ENCODE assay signal across 23 cellular contexts in the genomic region with DNA sequence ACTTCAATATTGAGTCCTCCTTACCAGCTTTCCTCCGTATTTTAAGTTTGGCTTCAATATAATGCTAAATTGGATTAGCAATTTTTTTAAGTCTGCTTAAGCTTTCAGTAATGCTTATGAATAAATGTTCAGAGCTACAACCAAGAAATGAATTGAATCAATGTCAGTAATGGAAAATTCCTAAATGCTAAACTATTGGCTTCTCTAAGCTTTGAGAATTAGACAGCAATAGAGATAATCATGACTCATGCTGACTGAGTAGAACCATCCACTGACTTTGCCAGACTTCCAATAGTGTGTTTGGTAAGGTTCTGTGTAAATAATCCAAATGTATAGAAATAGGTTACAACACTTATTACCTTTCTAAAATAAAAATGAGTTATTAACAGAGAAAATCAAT. TPM values are rescaled to one million over a fixed set of nuclear protein-coding genes. Genes with fewer than 3 reads are reported as not detected.
A peak's percentile ranks its signal among the peaks of the same experiment; 100 is the strongest.
DNase-seq lines count a peak whose midpoint lies in the region; ATAC-seq and TF ChIP-seq lines count a peak whose summit lies in the region.
"Had no signal": no experiment of that assay in that cellular context is flagged by ENCODE, and none has a peak within 500 bp of the region (broad histone marks: within the 10 kb centered on the region; RNA-seq: fewer than 3 reads in every experiment).

No MANE protein-coding gene starts in this region.

- H3K9me2 ChIP-seq in GM23248 (ENCODE audit: insufficient read depth) = no peaks in the 10 kb centered on the region
- no peaks in the 10 kb centered on the region for H3K9me2 ChIP-seq in SK-N-SH

- no peak for ATAC-seq in mucosa of descending colon
- ATAC-seq: K562; natural killer cell; psoas muscle; stimulated activated memory B cell treated with anti-CD40 and anti-IgM and Interleukin-4, amounts not matched to agents 10 μg/mL and 1 μg/mL and 100 μg/mL, for 72 hours; T-cell had no signal

- peaks cover 28% of the 10 kb centered on the region for H3K4me1 ChIP-seq in GM23248 (ENCODE audit: insufficient read depth)
- H3K4me1 ChIP-seq in SK-N-SH (ENCODE audit: control insufficient read depth in 1 of 2, insufficient read depth in 2 of 2, low read depth in 1 of 2, low read length in 1 of 2) = peaks cover 0 to 14% of the 10 kb centered on the region in 2 experiments; a peak in 1 of 4 replicates
- no peaks in the 10 kb centered on the region for H3K4me1 ChIP-seq in fibroblast of lung (ENCODE audit: control insufficient read depth, extremely low read depth, insufficient read depth, low read length)
- no peaks in the 10 kb centered on the region for H3K4me1 ChIP-seq in mucosa of descending colon (ENCODE audit: low read depth)
- H3K4me1 ChIP-seq: psoas muscle, tibial nerve had no signal

- in situ Hi-C loops in GM23248 (cut with MboI) = no loop called here

- no peak for TF ChIP-seq RAD21 in SK-N-SH (IDR thresholded peaks at IDR 0.05; ENCODE audit: low read length)

- H3K79me2 ChIP-seq in GM23248 (ENCODE audit: insufficient read depth) = no peaks in the 10 kb centered on the region
- no peaks in the 10 kb centered on the region for H3K79me2 ChIP-seq in SK-N-SH (ENCODE audit: insufficient read depth)
- H3K79me2 ChIP-seq in fibroblast of lung (ENCODE audit: control insufficient read depth, insufficient read depth, low read length) = no peaks in the 10 kb centered on the region

- no peak overlapping the region for H3K9ac ChIP-seq in GM23248
- H3K9ac ChIP-seq in SK-N-SH = no peak overlapping the region
- no peak overlapping the region for H3K9ac ChIP-seq in fibroblast of lung (ENCODE audit: insufficient read depth, low read length)

- 38 to 49% methylated on average over 1 of the region's 1 CpG for WGBS in GM23248 (ENCODE audit: low coverage in 1 of 2, low lambda C conversion rate in 2 of 2, missing lambda C conversion rate in 2 of 2), 2 experiments
- 10% methylated on average over 1 of the region's 1 CpG for WGBS in SK-N-SH (ENCODE audit: low lambda C conversion rate)

- intact Hi-C loops in posterior vena cava (cut with DNase I) = no loop called here
- intact Hi-C loops in mucosa of descending colon (cut with DNase I, micrococcal nuclease) = no loop called here

- DNase-seq in GM23248 = peak; percentile 70
- no peak for DNase-seq in SK-N-SH
- peak; percentile 29 to 56 for DNase-seq in fibroblast of lung (ENCODE audit: low read depth in 2 of 2)
- peak; percentile 9 for DNase-seq in putamen (ENCODE audit: low spot score)
- no peak for DNase-seq in activated CD4-positive, alpha-beta T cell treated with anti-CD3 and anti-CD28 coated beads, Interleukin-2, amount 50 U/mL, for 4 hours
- DNase-seq in posterior vena cava (ENCODE audit: low spot score) = no peak
- DNase-seq in SKM-1 (lab: John Stamatoyannopoulos, UW; ENCODE audit: unreplicated experiment) = no peak
- DNase-seq in mucosa of descending colon = no peak
- DNase-seq: activated CD4-positive, alpha-beta memory T cell treated with anti-CD3 and anti-CD28 coated beads for 36 hours; activated naive CD4-positive, alpha-beta T cell; aorta; H7; immature natural killer cell; natural killer cell; NCI-H2029; NK-92 treated with Interleukin-12 subunit alpha and Interleukin-12 subunit beta, amount 100 ng/mL, for 24 hours; psoas muscle; RPMI8226; stimulated activated CD4-positive, alpha-beta T cell treated with anti-CD3 and anti-CD28 coated beads, Interleukin-12 subunit alpha, Interleukin-12 subunit beta, amount 100 ng/mL, for 4 hours; T-cell had no signal

- H3K36me3 ChIP-seq in GM23248 (ENCODE audit: low read depth) (no peaks in the 10 kb centered on the region), SK-N-SH (replicated peaks in 1 of 2; ENCODE audit: control insufficient read depth in 1 of 2, insufficient read depth in 2 of 2, low read length in 1 of 2) (no peaks in the 10 kb centered on the region), fibroblast of lung (ENCODE audit: control insufficient read depth, insufficient read depth, low read length) (no peaks in the 10 kb centered on the region), mucosa of descending colon (ENCODE audit: low read depth) (no peaks in the 10 kb centered on the region)
- H3K36me3 ChIP-seq: tibial nerve had no signal

- H3F3A ChIP-seq in GM23248 (ENCODE audit: insufficient read depth) = no peaks in the 10 kb centered on the region
- H3F3A ChIP-seq in SK-N-SH (replicated peaks; ENCODE audit: insufficient read depth) = no peaks in the 10 kb centered on the region

- H2AFZ ChIP-seq in GM23248 = no peak overlapping the region
- H2AFZ ChIP-seq in SK-N-SH (ENCODE audit: low read depth) = 0 out of 2 replicates have a peak overlapping the region, but pooled peaks have one; percentile 7
- H2AFZ ChIP-seq in fibroblast of lung (ENCODE audit: low read length) = no peak overlapping the region

- H3K27ac ChIP-seq in GM23248 (no peak overlapping the region), SK-N-SH (ENCODE audit: low read depth in 2 of 2, low read length in 1 of 2) (peak overlapping the region in 1 of 2 experiments; percentile 51; a peak in 2 of 4 replicates), fibroblast of lung (ENCODE audit: insufficient read depth, low read length) (no peak overlapping the region)
- H3K27ac ChIP-seq: psoas muscle, tibial nerve had no signal

- H3K9me3 ChIP-seq in GM23248 (ENCODE audit: low read depth) (no peaks in the 10 kb centered on the region), SK-N-SH (no peaks in the 10 kb centered on the region), fibroblast of lung (ENCODE audit: control insufficient read depth, insufficient read depth, low read depth, low read length) (no peaks in the 10 kb centered on the region), mucosa of descending colon (no peaks in the 10 kb centered on the region)
- H3K9me3 ChIP-seq: psoas muscle, tibial nerve had no signal

- POLR2A ChIA-PET in SK-N-SH (lab: Yijun Ruan, JAX) = no interaction called here

- H3K4me2 ChIP-seq in GM23248 (ENCODE audit: unreplicated experiment) = peak overlapping the region; percentile 29
- H3K4me2 ChIP-seq in SK-N-SH = peak overlapping the region; percentile 3; the same call in 1 of the 2 replicates
- H3K4me2 ChIP-seq in fibroblast of lung (ENCODE audit: extremely low read depth, insufficient read depth, low read length) = no peak overlapping the region

- no peak for TF ChIP-seq CTCF in SK-N-SH (IDR thresholded peaks at IDR 0.05)
- TF ChIP-seq CTCF in fibroblast of lung (conservative IDR thresholded peaks at IDR 0.05 in 1 of 2, IDR thresholded peaks at IDR 0.05 in 1 of 2; ENCODE audit: low read depth in 1 of 2, low read length in 2 of 2) = no peak
- no peak for TF ChIP-seq CTCF in mucosa of descending colon (IDR thresholded peaks at IDR 0.05)

- H4K20me1 ChIP-seq in GM23248 (ENCODE audit: insufficient read depth) = no peaks in the 10 kb centered on the region
- H4K20me1 ChIP-seq in SK-N-SH (ENCODE audit: insufficient read depth) = no peaks in the 10 kb centered on the region
- H4K20me1 ChIP-seq in fibroblast of lung (ENCODE audit: control insufficient read depth, extremely low read depth, insufficient read depth, low read length) = no peaks in the 10 kb centered on the region

- TF ChIP-seq EP300 in SK-N-SH (IDR thresholded peaks at IDR 0.05; ENCODE audit: borderline replicate concordance in 1 of 2, low read depth in 1 of 2, low read length in 1 of 2) = 0 out of 4 replicates have a peak, but pooled peaks of 1 of the 2 experiments have one; percentile 47

- H3K4me3 ChIP-seq in GM23248 (no peak overlapping the region), SK-N-SH (ENCODE audit: low read depth in 2 of 2, low read length in 1 of 2) (no peak overlapping the region), fibroblast of lung (replicated peaks in 1 of 4; ENCODE audit: control extremely low read depth in 1 of 4, insufficient read depth in 1 of 4, low read depth in 3 of 4, low read length in 4 of 4) (no peak overlapping the region), mucosa of descending colon (no peak overlapping the region)
- H3K4me3 ChIP-seq: K562, psoas muscle, tibial nerve had no signal

- H3K27me3 ChIP-seq in GM23248 (replicated peaks; ENCODE audit: insufficient read depth) (no peaks in the 10 kb centered on the region), SK-N-SH (ENCODE audit: insufficient read depth) (no peaks in the 10 kb centered on the region), fibroblast of lung (ENCODE audit: control insufficient read depth, insufficient read depth, low read length) (no peaks in the 10 kb centered on the region)
- H3K27me3 ChIP-seq: tibial nerve had no signal

- CTCF ChIA-PET in SK-N-SH (lab: Yijun Ruan, JAX) = no interaction called here

TF ChIP-seq in SK-N-SH, 30 proteins besides CTCF, POLR2A, EP300 and RAD21:
- no peak for TF ChIP-seq YY1 (IDR thresholded peaks at IDR 0.05; ENCODE audit: low read depth)
- peak; percentile 43; the same call in 1 of the 2 replicates for TF ChIP-seq TCF12 (IDR thresholded peaks at IDR 0.05)
- no peak for TF ChIP-seq GABPA (IDR thresholded peaks at IDR 0.05; ENCODE audit: low read depth)
- TF ChIP-seq, protein P1, sequence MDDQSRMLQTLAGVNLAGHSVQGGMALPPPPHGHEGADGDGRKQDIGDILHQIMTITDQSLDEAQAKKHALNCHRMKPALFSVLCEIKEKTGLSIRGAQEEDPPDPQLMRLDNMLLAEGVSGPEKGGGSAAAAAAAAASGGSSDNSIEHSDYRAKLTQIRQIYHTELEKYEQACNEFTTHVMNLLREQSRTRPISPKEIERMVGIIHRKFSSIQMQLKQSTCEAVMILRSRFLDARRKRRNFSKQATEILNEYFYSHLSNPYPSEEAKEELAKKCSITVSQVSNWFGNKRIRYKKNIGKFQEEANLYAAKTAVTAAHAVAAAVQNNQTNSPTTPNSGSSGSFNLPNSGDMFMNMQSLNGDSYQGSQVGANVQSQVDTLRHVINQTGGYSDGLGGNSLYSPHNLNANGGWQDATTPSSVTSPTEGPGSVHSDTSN (IDR thresholded peaks at IDR 0.05) = peak; percentile 32; the same call in 1 of the 2 replicates
- TF ChIP-seq FOSL2 (IDR thresholded peaks at IDR 0.05; ENCODE audit: borderline replicate concordance, low read depth) = peak; percentile 52; the same call in 1 of the 2 replicates
- peak; percentile 60 for TF ChIP-seq JUND (IDR thresholded peaks at IDR 0.05)
- no peak for TF ChIP-seq RFX5 (IDR thresholded peaks at IDR 0.05; ENCODE audit: low read length)
- no peak for TF ChIP-seq TEAD4 (IDR thresholded peaks at IDR 0.05; ENCODE audit: borderline replicate concordance, insufficient read depth)

RNA-seq across cellular contexts. Expression of a gene that starts 8.9 kb away (rescaled TPM):
- total RNA-seq in GM23248 (2014; rRNA removed; shearing (Covaris generic)) = 1.9 and 16.3 TPM in 2 replicates
- polyA plus RNA-seq in GM23248 (2016; fragmentation: Nextera tagmentation; extraction: Ambion mirVana) (0.93 and 1.0 TPM in 2 replicates), SK-N-SH (2012; rRNA removed) (0.08 and 0.10 TPM in 2 replicates), fibroblast of lung (4.0 and 5.4 TPM in 2 replicates)
- polyA plus RNA-seq in SK-N-SH (2012; cell fraction: cytosol; rRNA removed) = 0.13 and 0.14 TPM in 2 replicates
- polyA plus RNA-seq in SK-N-SH (2012; cell fraction: nucleus; rRNA removed) = 0.04 and 0.05 TPM in 2 replicates
- total RNA-seq in fibroblast of lung (6.7 and 7.1 TPM in 2 replicates), posterior vena cava (10 to 100 TPM in 1 of 2 donors, 1 to 10 TPM in 1; 7.7 to 15.1 TPM), mucosa of descending colon (10 to 100 TPM in 1 of 3 donors, 1 to 10 TPM in 2; 1.1 to 10.8 (median 3.9) TPM)
- 2.1 and 3.3 TPM in 2 replicates for polyA plus RNA-seq in fibroblast of lung (2012)
- 0.16 and 1.7 TPM in 2 replicates for polyA minus RNA-seq in fibroblast of lung (ENCODE audit: low replicate concordance)
- total RNA-seq: activated CD4-positive, alpha-beta memory T cell treated with anti-CD3 and anti-CD28 coated beads for 36 hours; natural killer cell; T-cell had no signal

Comparison
In these comparisons a context has a peak if more than half of its experiments do, and no peak if none do; other contexts are left out.
1. DNase-seq: peak in GM23248 (single experiment), fibroblast of lung (2 of 2) and putamen (single experiment); none in SK-N-SH (single experiment), activated CD4-positive, alpha-beta T cell treated with anti-CD3 and anti-CD28 coated beads, Interleukin-2, amount 50 U/mL, for 4 hours (0 of 2), posterior vena cava (single experiment), SKM-1 (single experiment) and mucosa of descending colon (0 of 3).